ENCODE assay signal across 1 cellular context in genomic region chr12:2168808-2169207, GRCh38.
A peak's percentile ranks its signal among the peaks of the same experiment; 100 is the strongest.
TF ChIP-seq lines count a peak whose summit lies in the region.

No MANE protein-coding gene starts in this region.

TF ChIP-seq in liver, 16 proteins besides CTCF, POLR2A, EP300 and RAD21 (continued from another document):
- TF ChIP-seq REST (IDR thresholded peaks at IDR 0.05) (no peak), MAX (IDR thresholded peaks at IDR 0.05) (no peak), SP1 (IDR thresholded peaks at IDR 0.05) (peak; percentile 43), FOXA2 (IDR thresholded peaks at IDR 0.05) (no peak)
TF ChIP-seq in liver: peak in this region for 4.
